16 cellular contexts compared by ENCODE assay signal in the genomic region with DNA sequence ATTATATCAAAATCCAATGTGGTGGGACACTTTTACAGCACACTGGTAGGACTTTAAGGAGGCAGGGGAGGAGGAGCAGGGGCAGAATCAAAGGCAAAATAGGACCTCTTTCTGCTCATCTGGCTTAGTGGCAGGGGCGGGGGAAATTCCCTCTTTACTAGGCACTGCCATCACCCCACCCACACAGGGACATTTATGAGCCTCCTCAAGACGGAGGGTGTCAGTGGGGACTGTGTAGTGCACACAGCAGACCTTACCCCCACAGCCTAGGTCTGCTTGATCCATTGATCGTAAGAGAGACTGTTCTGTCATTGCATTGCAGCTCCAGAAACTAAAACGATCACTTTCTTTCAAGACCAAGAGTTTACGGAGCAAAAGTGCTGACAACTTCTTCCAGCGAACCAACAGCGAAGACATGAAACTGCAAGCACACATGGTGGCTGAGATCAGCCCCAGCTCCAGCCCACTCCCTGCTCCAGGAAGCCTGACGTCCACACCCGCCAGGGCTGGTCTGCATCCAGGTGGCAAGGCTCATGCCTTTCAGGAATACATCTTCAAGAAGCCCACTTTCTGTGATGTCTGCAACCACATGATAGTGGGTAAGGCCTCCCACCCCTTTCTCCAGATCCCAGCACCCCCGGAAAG.
DNase-seq lines count a peak whose midpoint lies in the region; ATAC-seq, FAIRE-seq and TF ChIP-seq lines count a peak whose summit lies in the region.
"Had no signal": no experiment of that assay in that cellular context is flagged by ENCODE, and none has a peak within 500 bp of the region (broad histone marks: within the 10 kb centered on the region; RNA-seq: fewer than 3 reads in every experiment).

No MANE protein-coding gene starts in this region.

- no peak overlapping the region for H3K27ac Mint-ChIP-seq in activated T-helper 17 cell treated with anti-CD3 and anti-CD28 coated beads, Interleukin-2, amount 50 U/mL, for 72 hours
- H3K27ac Mint-ChIP-seq in HFFc6: no peak overlapping the region

- TF ChIP-seq CTCF in KMS-11 (conservative IDR thresholded peaks at IDR 0.05; ENCODE audit: low read depth, low read length) (no peak), D721Med (IDR thresholded peaks at IDR 0.05; ENCODE audit: insufficient read depth, missing control alignments) (no peak), HFFc6 (IDR thresholded peaks at IDR 0.05) (no peak)

- H3K4me2 ChIP-seq in KMS-11: 0 out of 2 replicates have a peak overlapping the region, but pooled peaks have one; percentile 17

- H3K27me3 ChIP-seq in KMS-11 (ENCODE audit: insufficient read depth, low read depth): no peaks in the 10 kb centered on the region

- DNase-seq in activated CD4-positive, CD25-positive, alpha-beta regulatory T cell (lab: John Stamatoyannopoulos, UW): no peak
- no peak for DNase-seq in stimulated activated naive CD8-positive, alpha-beta T cell treated with anti-CD3 and anti-CD28 coated beads, Interleukin-15, Interleukin-2, amounts not matched to agents 100 U/mL and 50 U/mL, for 24 hours
- no peak for DNase-seq in GM12891 (ENCODE audit: insufficient read length, low spot score)
- DNase-seq in D721Med (ENCODE audit: insufficient read length, low spot score): no peak
- DNase-seq in HFFc6: no peak
- DNase-seq: Caco-2; CD8-positive, alpha-beta memory T cell; GF-D8; H7; IMR-90 had no signal

- no peak overlapping the region for H3K9ac ChIP-seq in KMS-11
- H3K9ac ChIP-seq: GM23248 had no signal

- H3K27ac ChIP-seq in KMS-11: no peak overlapping the region
- H3K27ac ChIP-seq: 22Rv1, GM23248 had no signal

- FAIRE-seq in GM12891 (lab: Jason Lieb, UNC): no peak
- no peak for FAIRE-seq in D721Med (lab: Jason Lieb, UNC)

- no peaks in the 10 kb centered on the region for H3K36me3 Mint-ChIP-seq in activated T-helper 17 cell treated with anti-CD3 and anti-CD28 coated beads, Interleukin-2, amount 50 U/mL, for 72 hours (ENCODE audit: low read depth)
- no peaks in the 10 kb centered on the region for H3K36me3 Mint-ChIP-seq in HFFc6 (ENCODE audit: low read depth)
- H3K36me3 Mint-ChIP-seq: CD8-positive, alpha-beta memory T cell had no signal

- H4K20me1 ChIP-seq in KMS-11 (ENCODE audit: insufficient read depth): no peaks in the 10 kb centered on the region

- ATAC-seq in activated CD4-positive, CD25-positive, alpha-beta regulatory T cell treated with anti-CD3 and anti-CD28 coated beads, Interleukin-2, amount 50 U/mL, for 24 hours: peak; percentile 49 to 63
- ATAC-seq in activated T-helper 17 cell treated with anti-CD3 and anti-CD28 coated beads, Interleukin-2, amount 50 U/mL, for 72 hours (replicated peaks): peak; percentile 57
- ATAC-seq in stimulated activated naive CD8-positive, alpha-beta T cell treated with anti-CD3 and anti-CD28 coated beads, Interleukin-15, Interleukin-2, amounts not matched to agents 100 U/mL and 50 U/mL, for 24 hours: peak; percentile 32

- no peak for TF ChIP-seq POLR2A in GM12891 (IDR thresholded peaks at IDR 0.05; ENCODE audit: low read depth, low read length)

- H3K27me3 Mint-ChIP-seq in activated T-helper 17 cell treated with anti-CD3 and anti-CD28 coated beads, Interleukin-2, amount 50 U/mL, for 72 hours: peaks cover 3% of the 10 kb centered on the region
- no peaks in the 10 kb centered on the region; the same call in 1 of the 2 replicates for H3K27me3 Mint-ChIP-seq in HFFc6 (ENCODE audit: insufficient read depth)

- H3K4me1 Mint-ChIP-seq in activated T-helper 17 cell treated with anti-CD3 and anti-CD28 coated beads, Interleukin-2, amount 50 U/mL, for 72 hours: no peaks in the 10 kb centered on the region
- no peaks in the 10 kb centered on the region for H3K4me1 Mint-ChIP-seq in HFFc6 (ENCODE audit: low read depth)
- H3K4me1 Mint-ChIP-seq: CD14-positive monocyte had no signal

- H3K4me3 ChIP-seq in KMS-11 (IDR thresholded peaks at IDR 0.05; ENCODE audit: insufficient read depth, low read depth, low read length): no peak overlapping the region
- H3K4me3 ChIP-seq: GM23248 had no signal

- H3K79me2 ChIP-seq in KMS-11 (ENCODE audit: insufficient read depth, low read depth): no peaks in the 10 kb centered on the region

- no peaks in the 10 kb centered on the region for H3K9me3 Mint-ChIP-seq in activated T-helper 17 cell treated with anti-CD3 and anti-CD28 coated beads, Interleukin-2, amount 50 U/mL, for 72 hours
- H3K9me3 Mint-ChIP-seq in HFFc6: peaks cover 14% of the 10 kb centered on the region

- peaks cover 8% of the 10 kb centered on the region for H3K4me1 ChIP-seq in KMS-11 (ENCODE audit: low read depth, poor library complexity, severe bottlenecking)
- H3K4me1 ChIP-seq: Caco-2 had no signal

- no peak overlapping the region for H3K4me3 Mint-ChIP-seq in activated T-helper 17 cell treated with anti-CD3 and anti-CD28 coated beads, Interleukin-2, amount 50 U/mL, for 72 hours
- no peak overlapping the region for H3K4me3 Mint-ChIP-seq in HFFc6
- H3K4me3 Mint-ChIP-seq: CD14-positive monocyte had no signal

- no peaks in the 10 kb centered on the region for H3K36me3 ChIP-seq in KMS-11 (ENCODE audit: insufficient read depth)

- peak overlapping the region; percentile 47; the same call in 1 of the 2 replicates for H2AFZ ChIP-seq in KMS-11 (ENCODE audit: low read depth)
- H2AFZ ChIP-seq: GM23248 had no signal

TF ChIP-seq in GM12891, 5 proteins besides CTCF, POLR2A, EP300 and RAD21:
- TF ChIP-seq SPI1 (IDR thresholded peaks at IDR 0.05; ENCODE audit: low read depth, low read length) (no peak), TAF1 (IDR thresholded peaks at IDR 0.05; ENCODE audit: low read depth, low read length) (no peak), POU2F2 (IDR thresholded peaks at IDR 0.05; ENCODE audit: low read depth, low read length) (no peak), POLR2AphosphoS5 (IDR thresholded peaks at IDR 0.05; ENCODE audit: low read depth, low read length) (no peak)
